ENCODE assay signal across 16 cellular contexts in the genomic region with DNA sequence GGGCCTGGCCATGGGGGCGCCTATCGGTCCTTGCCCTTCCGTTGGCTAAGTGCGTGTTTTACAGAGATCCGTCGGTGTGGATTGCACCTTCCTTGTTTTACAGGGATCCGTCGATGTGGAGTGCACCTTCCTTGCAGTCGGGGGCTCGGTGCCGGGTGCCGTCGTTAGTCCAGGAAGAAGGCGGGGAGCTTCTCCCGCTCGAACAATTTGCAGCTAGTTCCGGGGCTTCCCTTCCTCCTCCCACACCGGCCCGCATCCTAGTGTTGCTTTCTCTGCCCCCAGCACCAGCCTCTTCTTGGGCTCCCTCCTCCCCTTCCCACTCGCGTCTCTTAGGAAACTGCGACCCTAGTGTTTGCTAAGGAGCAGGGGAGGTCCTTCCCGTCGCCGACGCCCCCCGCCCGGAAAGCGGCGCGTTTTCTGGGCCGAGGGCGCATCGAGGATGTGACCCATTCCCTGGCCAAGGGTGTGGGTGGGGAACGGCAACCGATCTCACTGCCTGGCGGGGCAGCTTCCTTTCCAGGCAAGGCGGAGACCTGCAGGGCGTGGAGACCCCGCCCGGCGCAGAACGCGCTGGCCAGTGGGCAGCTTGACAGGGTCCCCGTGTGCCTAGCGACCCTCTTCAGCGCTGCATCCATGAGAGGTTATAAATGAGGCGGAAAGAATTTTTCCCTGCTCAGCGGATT.
DNase-seq lines count a peak whose midpoint lies in the region; FAIRE-seq and TF ChIP-seq lines count a peak whose summit lies in the region.
"Had no signal": no experiment of that assay in that cellular context is flagged by ENCODE, and none has a peak within 500 bp of the region (broad histone marks: within the 10 kb centered on the region; RNA-seq: fewer than 3 reads in every experiment).

No MANE protein-coding gene starts in this region.

- no peak overlapping the region for H3K27ac Mint-ChIP-seq in MCF 10A (ENCODE audit: low read depth, unreplicated experiment)
- H3K27ac Mint-ChIP-seq: activated naive CD8-positive, alpha-beta T cell treated with anti-CD3 and anti-CD28 coated beads, Interleukin-2, amount 50 U/mL, for 24 hours; activated T-helper 1 cell treated with anti-CD3 and anti-CD28 coated beads, Interleukin-12 subunit alpha, Interleukin-12 subunit beta, Interleukin-2, Interleukin-4 antibody, amounts not matched to agents 30 ng/mL and 10 ng/mL and 1 ng/mL, durations not matched to agents 14 hours and 24 hours and 36 hours; memory B cell; nephron progenitor cell had no signal

- H3K36me3 ChIP-seq in breast epithelium: no peaks in the 10 kb centered on the region
- no peaks in the 10 kb centered on the region for H3K36me3 ChIP-seq in WERI-Rb-1
- H3K36me3 ChIP-seq in keratinocyte (ENCODE audit: control insufficient read depth in 2 of 2, extremely low read depth in 1 of 2, insufficient read depth in 2 of 2, low read length in 2 of 2): no peaks in the 10 kb centered on the region
- H3K36me3 ChIP-seq in stomach smooth muscle (ENCODE audit: control insufficient read depth in 2 of 2, insufficient read depth in 2 of 2, low read length in 2 of 2): no peaks in the 10 kb centered on the region
- H3K36me3 ChIP-seq: Peyer's patch had no signal

- no peak for TF ChIP-seq POLR2A in breast epithelium (IDR thresholded peaks at IDR 0.05)

- intact Hi-C loops in breast epithelium (cut with DNase I; ENCODE audit: low total_unique reads) (no loop called here), MCF 10A (cut with micrococcal nuclease) (no loop called here)

- peak overlapping the region; percentile 71 for H3K4me2 ChIP-seq in keratinocyte (ENCODE audit: control insufficient read depth, extremely low read depth, insufficient read depth, low read depth, low read length)

- DNase-seq in breast epithelium (ENCODE audit: low spot score in 2 of 2) (no peak), MCF 10A (ENCODE audit: unreplicated experiment) (no peak), WERI-Rb-1 (no peak), keratinocyte (ENCODE audit: low read depth, low spot score) (no peak), hippocampal formation (lab: John Stamatoyannopoulos, UW) (no peak), GM19238 (ENCODE audit: insufficient read length, low spot score) (no peak), ACHN (no peak)
- DNase-seq: activated naive CD8-positive, alpha-beta T cell treated with anti-CD3 and anti-CD28 coated beads, Interleukin-2, amount 50 U/mL, for 24 hours; effector memory CD4-positive, alpha-beta T cell; NCI-H2029 treated with DMSO at 0.1 percent for 48 hours; NCI-H526 treated with DMSO at 0.1 percent for 48 hours; nephron progenitor cell; Peyer's patch had no signal

- peaks cover 0 to 4% of the 10 kb centered on the region in 2 donors for H3K27me3 ChIP-seq in breast epithelium
- peaks cover 42% of the 10 kb centered on the region for H3K27me3 ChIP-seq in WERI-Rb-1 (ENCODE audit: insufficient read depth, low read depth, severe bottlenecking)
- peaks cover 14% of the 10 kb centered on the region for H3K27me3 ChIP-seq in keratinocyte (ENCODE audit: control insufficient read depth, extremely low read depth, insufficient read depth, low read length)
- peaks cover 5 to 12% of the 10 kb centered on the region in 2 donors for H3K27me3 ChIP-seq in stomach smooth muscle (ENCODE audit: control insufficient read depth in 1 of 2, insufficient read depth in 2 of 2, low read length in 2 of 2)
- H3K27me3 ChIP-seq: Peyer's patch had no signal

- no TSS peak for BruUV-seq in MCF 10A (replicated peaks; lab: Mats Ljungman, UMichigan)

- CTCF ChIA-PET in MCF 10A (lab: Yijun Ruan, JAX): no interaction called here

- H3K36me3 Mint-ChIP-seq in MCF 10A (ENCODE audit: insufficient read depth, unreplicated experiment): no peaks in the 10 kb centered on the region

- H3K79me2 ChIP-seq in keratinocyte (ENCODE audit: control insufficient read depth, insufficient read depth, low read length): no peaks in the 10 kb centered on the region

- peak overlapping the region in 2 of 3 donors; percentile 46 to 64 for H3K4me3 ChIP-seq in breast epithelium
- peak overlapping the region; percentile 28 for H3K4me3 ChIP-seq in WERI-Rb-1 (ENCODE audit: low read depth, low read length)
- peak overlapping the region in 2 of 3 experiments; percentile 19 to 38 for H3K4me3 ChIP-seq in keratinocyte (ENCODE audit: control insufficient read depth in 2 of 3, extremely low read depth in 1 of 3, insufficient read depth in 2 of 3, low read depth in 1 of 3, low read length in 3 of 3)
- H3K4me3 ChIP-seq in stomach smooth muscle (ENCODE audit: low read length in 2 of 2): peak overlapping the region; percentile 34 to 47
- H3K4me3 ChIP-seq: Peyer's patch had no signal

- H3K9ac ChIP-seq in keratinocyte (ENCODE audit: control insufficient read depth, extremely low read depth, insufficient read depth, low read length) (no peak overlapping the region), stomach smooth muscle (ENCODE audit: low read length in 2 of 2) (no peak overlapping the region)

- H4K20me1 ChIP-seq in keratinocyte (ENCODE audit: control insufficient read depth, extremely low read depth, insufficient read depth, low read length): no peaks in the 10 kb centered on the region

- TF ChIP-seq CTCF in breast epithelium (IDR thresholded peaks at IDR 0.05) (no peak), MCF 10A (IDR thresholded peaks at IDR 0.05; ENCODE audit: unreplicated experiment) (no peak), WERI-Rb-1 (IDR thresholded peaks at IDR 0.05; ENCODE audit: low read depth, low read length) (no peak), keratinocyte (optimal IDR thresholded peaks at IDR 0.05 in 1 of 3, IDR thresholded peaks at IDR 0.05 in 1 of 3, conservative IDR thresholded peaks at IDR 0.05 in 1 of 3; ENCODE audit: extremely low read depth in 1 of 3, insufficient read depth in 2 of 3, low read length in 3 of 3) (no peak)

- dilution Hi-C loops in keratinocyte (cut with MboI; ENCODE audit: extremely low pct_ligation_motif_present, low sequenced_read_pairs): no loop called here

- peak overlapping the region; percentile 73 for H2AFZ ChIP-seq in keratinocyte (ENCODE audit: control insufficient read depth, low read length)

- peaks cover 47% of the 10 kb centered on the region for H3K9me3 Mint-ChIP-seq in MCF 10A (ENCODE audit: unreplicated experiment)

- H3K9me1 ChIP-seq in keratinocyte (ENCODE audit: control insufficient read depth, extremely low read depth, insufficient read depth, low read length): no peaks in the 10 kb centered on the region

- FAIRE-seq in keratinocyte (lab: Jason Lieb, UNC): no peak

- H3K4me1 Mint-ChIP-seq in MCF 10A (ENCODE audit: insufficient read depth, unreplicated experiment): no peaks in the 10 kb centered on the region
- H3K4me1 Mint-ChIP-seq: activated naive CD8-positive, alpha-beta T cell treated with anti-CD3 and anti-CD28 coated beads, Interleukin-2, amount 50 U/mL, for 24 hours; memory B cell; nephron progenitor cell had no signal

- H3K4me3 Mint-ChIP-seq in MCF 10A (ENCODE audit: unreplicated experiment): no peak overlapping the region
- H3K4me3 Mint-ChIP-seq: activated naive CD8-positive, alpha-beta T cell treated with anti-CD3 and anti-CD28 coated beads, Interleukin-2, amount 50 U/mL, for 24 hours; activated T-helper 1 cell treated with anti-CD3 and anti-CD28 coated beads, Interleukin-12 subunit alpha, Interleukin-12 subunit beta, Interleukin-2, Interleukin-4 antibody, amounts not matched to agents 30 ng/mL and 10 ng/mL and 1 ng/mL, durations not matched to agents 14 hours and 24 hours and 36 hours; memory B cell; nephron progenitor cell had no signal

- H3K9me3 ChIP-seq in breast epithelium: peaks cover 18 to 20% of the 10 kb centered on the region in 2 donors
- H3K9me3 ChIP-seq in WERI-Rb-1 (ENCODE audit: severe bottlenecking): no peaks in the 10 kb centered on the region
- peaks cover 4% of the 10 kb centered on the region for H3K9me3 ChIP-seq in keratinocyte (ENCODE audit: control insufficient read depth, low read depth, low read length)
- no peaks in the 10 kb centered on the region for H3K9me3 ChIP-seq in stomach smooth muscle (ENCODE audit: control insufficient read depth in 2 of 2, low read length in 2 of 2)

- no peak overlapping the region for H3K27ac ChIP-seq in breast epithelium
- no peak overlapping the region for H3K27ac ChIP-seq in WERI-Rb-1
- H3K27ac ChIP-seq in keratinocyte (ENCODE audit: control insufficient read depth, insufficient read depth, low read length): no peak overlapping the region
- H3K27ac ChIP-seq in stomach smooth muscle (ENCODE audit: low read length): no peak overlapping the region
- H3K27ac ChIP-seq: Peyer's patch had no signal

- POLR2A ChIA-PET in MCF 10A (lab: Yijun Ruan, JAX): no interaction called here

- in situ Hi-C loops in ACHN (cut with HindIII; ENCODE audit: low pct_ligation_motif_present, low pct_unique_long_range_greater_than_20kb, low sequenced_read_pairs): no loop called here

- H3K27me3 Mint-ChIP-seq in MCF 10A (ENCODE audit: insufficient read depth, unreplicated experiment): peaks cover 10% of the 10 kb centered on the region

- H3K4me1 ChIP-seq in breast epithelium: no peaks in the 10 kb centered on the region
- peaks cover 3% of the 10 kb centered on the region for H3K4me1 ChIP-seq in keratinocyte (ENCODE audit: control insufficient read depth, extremely low read depth, insufficient read depth, low read length)
- no peaks in the 10 kb centered on the region for H3K4me1 ChIP-seq in stomach smooth muscle (ENCODE audit: control insufficient read depth, insufficient read depth, low read length)
- H3K4me1 ChIP-seq: Peyer's patch had no signal
